In the genomic region with DNA sequence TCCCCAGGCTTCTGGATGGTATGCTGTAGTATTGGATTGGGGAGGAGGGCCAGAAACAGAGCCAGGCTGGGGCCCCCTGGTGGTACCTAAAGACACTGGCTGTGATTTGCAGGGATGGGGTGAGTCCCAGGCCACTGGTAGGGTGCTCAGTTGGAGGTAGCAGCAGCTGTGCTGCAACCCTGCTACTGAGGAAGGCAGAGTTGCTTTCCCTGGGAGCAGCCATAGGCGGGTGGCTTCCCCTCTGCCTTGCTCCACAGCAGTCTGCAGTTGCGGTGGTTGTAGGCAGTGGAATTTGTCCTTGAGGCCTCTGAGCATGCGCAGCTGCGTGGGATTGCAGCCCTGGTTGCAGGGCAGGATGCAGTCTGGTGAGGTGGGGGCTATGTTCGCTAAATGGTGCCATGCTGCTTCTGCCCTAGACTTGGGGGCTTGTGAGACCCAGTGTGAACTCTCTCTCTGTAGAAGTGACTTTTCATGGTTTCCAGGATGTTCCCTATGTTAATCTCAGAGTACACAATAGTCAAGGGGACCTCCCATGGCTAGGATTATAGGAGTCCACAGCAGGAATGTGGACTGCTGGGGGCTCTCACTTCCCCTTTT, we compare ENCODE assay signal across 11 cellular contexts. TPM values are rescaled to one million over a fixed set of nuclear protein-coding genes. Genes with fewer than 3 reads are reported as not detected.
A peak's percentile ranks its signal among the peaks of the same experiment; 100 is the strongest.
DNase-seq lines count a peak whose midpoint lies in the region; TF ChIP-seq lines count a peak whose summit lies in the region.
"Had no signal": no experiment of that assay in that cellular context is flagged by ENCODE, and none has a peak within 500 bp of the region (broad histone marks: within the 10 kb centered on the region; RNA-seq: fewer than 3 reads in every experiment).

No MANE protein-coding gene starts in this region.

- H2AK5ac ChIP-seq in H9 (ENCODE audit: insufficient read length, low read length) = no peak overlapping the region

- peaks cover 0 to 30% (median 22%) of the 10 kb centered on the region in 3 experiments; a peak in 5 of 7 replicates for H3K36me3 Mint-ChIP-seq in H9 (ENCODE audit: insufficient read depth in 1 of 3, low read depth in 3 of 3)

- H3K4ac ChIP-seq in H9 (ENCODE audit: low read depth, low read length) = no peak overlapping the region

- H2BK120ac ChIP-seq in H9 (ENCODE audit: low read depth, low read length, poor library complexity, severe bottlenecking) = no peak overlapping the region

- intact Hi-C loops in ascending aorta (cut with DNase I) (no loop called here), dorsolateral prefrontal cortex (cut with DNase I) (no loop called here)

- no peak overlapping the region for H3K18ac ChIP-seq in H9 (ENCODE audit: insufficient read length, low read depth, low read length)

- DNase-seq in GM12865 (ENCODE audit: low read depth) = peak; percentile 20
- DNase-seq in H9 = peak; percentile 85
- DNase-seq in ascending aorta (ENCODE audit: low spot score in 2 of 2) = no peak
- DNase-seq in stimulated activated CD4-positive, alpha-beta T cell treated with anti-CD3 and anti-CD28 coated beads, Interleukin-12 subunit alpha, Interleukin-12 subunit beta, amount 100 ng/mL, for 4 hours = no peak
- DNase-seq in dorsolateral prefrontal cortex = no peak
- no peak for DNase-seq in cerebellar cortex (ENCODE audit: low spot score)
- DNase-seq: dermis blood vessel endothelial cell, GF-D8, OCI-M1 had no signal

- H4K5ac ChIP-seq in H9 (ENCODE audit: insufficient read length, low read depth, low read length) = no peak overlapping the region

- H3K79me2 ChIP-seq in H9 (ENCODE audit: insufficient read depth, low read length) = peaks cover 10% of the 10 kb centered on the region; the same call in 1 of the 2 replicates
- H3K79me2 ChIP-seq in OCI-LY1 (ENCODE audit: insufficient read depth, low read length) = no peaks in the 10 kb centered on the region

- H4K20me1 ChIP-seq in H9 (ENCODE audit: control insufficient read depth, insufficient read depth, insufficient read length) (no peaks in the 10 kb centered on the region), OCI-LY1 (ENCODE audit: insufficient read depth, low read length) (no peaks in the 10 kb centered on the region)

- H2BK20ac ChIP-seq in H9 (ENCODE audit: low read depth, low read length, poor library complexity, severe bottlenecking) = no peak overlapping the region

- H2BK15ac ChIP-seq in H9 (ENCODE audit: low read depth, low read length) = no peak overlapping the region

- no peaks in the 10 kb centered on the region for H3K9me2 ChIP-seq in OCI-LY1 (ENCODE audit: low read depth, low read length)

- WGBS in H9 (ENCODE audit: extremely low coverage, insufficient read length, low lambda C conversion rate) = no CpG with 5 or more reads among the region's 5 CpGs

- H2AFZ ChIP-seq in H9 (ENCODE audit: low read length) (no peak overlapping the region), OCI-LY1 (ENCODE audit: low read length) (no peak overlapping the region)

- no peak overlapping the region for H2BK5ac ChIP-seq in H9 (ENCODE audit: insufficient read length, low read length)

- no peak overlapping the region for H4K8ac ChIP-seq in H9 (replicated peaks; ENCODE audit: insufficient read length, low read depth, low read length)

- H3K4me2 ChIP-seq in H9 (ENCODE audit: insufficient read depth, insufficient read length, low read length) = peak overlapping the region; percentile 1
- H3K4me2 ChIP-seq in OCI-LY1 (ENCODE audit: low read length) = no peak overlapping the region

- no peak overlapping the region for H3K23ac ChIP-seq in H9 (ENCODE audit: insufficient read length, low read depth, low read length)

- no peaks in the 10 kb centered on the region for H3F3A ChIP-seq in OCI-LY1 (ENCODE audit: insufficient read depth, low read length)

- no peak overlapping the region for H3K27ac ChIP-seq in H9 (ENCODE audit: insufficient read length, low read depth, low read length)
- no peak overlapping the region for H3K27ac ChIP-seq in OCI-LY1 (ENCODE audit: low read depth, low read length, poor library complexity, severe bottlenecking)
- peak overlapping the region; percentile 11 for H3K27ac ChIP-seq in iPS-20b (ENCODE audit: low read length)
- no peak overlapping the region for H3K27ac ChIP-seq in ascending aorta
- H3K27ac ChIP-seq in dorsolateral prefrontal cortex = no peak overlapping the region

- H3K4me3 ChIP-seq in GM12865 (ENCODE audit: low read depth, low read length) (no peak overlapping the region), OCI-LY1 (ENCODE audit: low read depth, low read length, poor library complexity, severe bottlenecking) (no peak overlapping the region), iPS-20b (ENCODE audit: low read length) (peak overlapping the region; percentile 48), ascending aorta (no peak overlapping the region), dorsolateral prefrontal cortex (no peak overlapping the region)

- H3K56ac ChIP-seq in H9 (ENCODE audit: insufficient read length, low read depth, low read length) = no peak overlapping the region

- H3K27me3 ChIP-seq in H9 (ENCODE audit: insufficient read depth, low read length) (no peaks in the 10 kb centered on the region), OCI-LY1 (ENCODE audit: insufficient read depth, low read length) (no peaks in the 10 kb centered on the region), iPS-20b (ENCODE audit: insufficient read depth, low read length) (no peaks in the 10 kb centered on the region), ascending aorta (no peaks in the 10 kb centered on the region), dorsolateral prefrontal cortex (no peaks in the 10 kb centered on the region)

- H3K79me1 ChIP-seq in H9 (ENCODE audit: insufficient read depth, low read depth, low read length, poor library complexity, severe bottlenecking) = no peaks in the 10 kb centered on the region

- peaks cover 4 to 13% of the 10 kb centered on the region in 2 experiments; a peak in 4 of 5 replicates for H3K9me3 Mint-ChIP-seq in H9

- H3K9me3 ChIP-seq in H9 (ENCODE audit: control insufficient read depth, low read depth, low read length) (no peaks in the 10 kb centered on the region), OCI-LY1 (ENCODE audit: low read length) (no peaks in the 10 kb centered on the region), iPS-20b (ENCODE audit: insufficient read depth, low read depth, low read length) (no peaks in the 10 kb centered on the region), ascending aorta (no peaks in the 10 kb centered on the region)

- peaks cover 77 to 80% of the 10 kb centered on the region in 2 experiments for H3K4me1 Mint-ChIP-seq in H9

- H4K91ac ChIP-seq in H9 (ENCODE audit: insufficient read length, low read depth, low read length) = no peak overlapping the region

- peak overlapping the region in 2 of 3 experiments; percentile 84 to 99; a peak in 5 of 7 replicates for H3K27ac Mint-ChIP-seq in H9

- no peak overlapping the region for H3T11ph ChIP-seq in H9 (ENCODE audit: low read length)

- H3K36me3 ChIP-seq in OCI-LY1 (ENCODE audit: insufficient read depth, low read length) (no peaks in the 10 kb centered on the region), iPS-20b (ENCODE audit: insufficient read depth, low read depth, low read length) (no peaks in the 10 kb centered on the region), ascending aorta (no peaks in the 10 kb centered on the region)

- H3K23me2 ChIP-seq in H9 (ENCODE audit: insufficient read length, low read depth, low read length, poor library complexity, severe bottlenecking) = no peaks in the 10 kb centered on the region

- H3K9ac ChIP-seq in H9 (ENCODE audit: extremely low read depth, insufficient read length, low read length) (no peak overlapping the region), OCI-LY1 (ENCODE audit: low read length) (no peak overlapping the region), iPS-20b (ENCODE audit: low read depth, low read length) (peak overlapping the region; percentile 15; the same call in 1 of the 2 replicates)

- no peaks in the 10 kb centered on the region for H3K27me3 Mint-ChIP-seq in H9 (ENCODE audit: low read depth)

- H3K14ac ChIP-seq in H9 (ENCODE audit: insufficient read depth, low read length) = no peak overlapping the region

- H3K4me1 ChIP-seq in H9 (ENCODE audit: insufficient read depth, low read length) (peaks cover 20% of the 10 kb centered on the region), OCI-LY1 (ENCODE audit: insufficient read depth, low read length, severe bottlenecking) (no peaks in the 10 kb centered on the region), iPS-20b (ENCODE audit: insufficient read depth, low read length) (peaks cover 66% of the 10 kb centered on the region), ascending aorta (no peaks in the 10 kb centered on the region)

- no peak overlapping the region for H2BK12ac ChIP-seq in H9 (ENCODE audit: insufficient read length, low read depth, low read length)

- peak overlapping the region; percentile 32 to 62 for H3K4me3 Mint-ChIP-seq in H9

- TF ChIP-seq CTCF in GM12865 (IDR thresholded peaks at IDR 0.05; ENCODE audit: insufficient read depth, low read depth, low read length, missing control alignments) (peak; percentile 20), H9 (conservative IDR thresholded peaks at IDR 0.05) (peak; percentile 76), OCI-LY1 (IDR thresholded peaks at IDR 0.05; ENCODE audit: low read length) (peak; percentile 37), ascending aorta (IDR thresholded peaks at IDR 0.05) (no peak), dorsolateral prefrontal cortex (IDR thresholded peaks at IDR 0.05 in 54 of 56, conservative IDR thresholded peaks at IDR 0.05 in 2 of 56; ENCODE audit: low read depth in 1 of 56, partially characterized antibody in 56 of 56) (no peak)

RNA-seq across cellular contexts. Expression of gene B3GALT1, which starts 38.9 kb away (rescaled TPM):
- 10.1 and 10.3 TPM in 2 replicates for total RNA-seq in H9 (2021)
- 0.11 TPM for total RNA-seq in ascending aorta
- total RNA-seq in dorsolateral prefrontal cortex = 10 to 100 TPM in 98 of 120 experiments, 1 to 10 TPM in 22; 6.5 to 17.8 (median 12.1) TPM
- total RNA-seq: dermis blood vessel endothelial cell had no signal

Comparison
In these comparisons a context has a peak if more than half of its experiments do, and no peak if none do; other contexts are left out.
1. DNase-seq: peak in GM12865 (single experiment) and H9 (single experiment); none in ascending aorta (0 of 2), stimulated activated CD4-positive, alpha-beta T cell treated with anti-CD3 and anti-CD28 coated beads, Interleukin-12 subunit alpha, Interleukin-12 subunit beta, amount 100 ng/mL, for 4 hours (single experiment), dorsolateral prefrontal cortex (0 of 10) and cerebellar cortex (single experiment).
2. CTCF ChIP-seq: peak in GM12865 (single experiment), H9 (single experiment) and OCI-LY1 (single experiment); none in ascending aorta (0 of 3) and dorsolateral prefrontal cortex (0 of 56).